13 cellular contexts compared by ENCODE assay signal in genomic region chr19:15123031-15123890, GRCh38. TPM values are rescaled to one million over a fixed set of nuclear protein-coding genes. Genes with fewer than 3 reads are reported as not detected.
DNase-seq lines count a peak whose midpoint lies in the region; TF ChIP-seq lines count a peak whose summit lies in the region.
"Had no signal": no experiment of that assay in that cellular context is flagged by ENCODE, and none has a peak within 500 bp of the region (broad histone marks: within the 10 kb centered on the region; RNA-seq: fewer than 3 reads in every experiment).

No MANE protein-coding gene starts in this region.

- H2AFZ ChIP-seq in OCI-LY3 (ENCODE audit: low read depth, low read length), result no peak overlapping the region

- H3K4me1 Mint-ChIP-seq in Caco-2 (ENCODE audit: low read depth, unreplicated experiment) (peaks cover 6% of the 10 kb centered on the region), progenitor cell of endocrine pancreas (ENCODE audit: low read depth) (peaks cover 5% of the 10 kb centered on the region)

- H3K4me2 ChIP-seq in OCI-LY3 (ENCODE audit: low read length), result 0 out of 2 replicates have a peak overlapping the region, but pooled peaks have one; percentile 79

- H3K4me1 ChIP-seq in Caco-2 (0 out of 2 replicates have a peak, but pooled peaks cover 4% of the 10 kb centered on the region), OCI-LY3 (ENCODE audit: low read length) (peaks cover 12% of the 10 kb centered on the region)
- H3K4me1 ChIP-seq: uterus had no signal

- H3K9me3 Mint-ChIP-seq in Caco-2 (ENCODE audit: unreplicated experiment) (no peaks in the 10 kb centered on the region), progenitor cell of endocrine pancreas (ENCODE audit: low read depth) (no peaks in the 10 kb centered on the region)

- H3K9ac ChIP-seq in OCI-LY3 (ENCODE audit: low read length), result no peak overlapping the region

- H3K27me3 Mint-ChIP-seq in Caco-2 (ENCODE audit: insufficient read depth, unreplicated experiment), result no peaks in the 10 kb centered on the region
- H3K27me3 Mint-ChIP-seq in progenitor cell of endocrine pancreas, result no peaks in the 10 kb centered on the region

- H3K4me3 ChIP-seq in Caco-2 (ENCODE audit: low read depth, low read length) (no peak overlapping the region), OCI-LY3 (ENCODE audit: low read length) (no peak overlapping the region), coronary artery (no peak overlapping the region)
- H3K4me3 ChIP-seq: uterus had no signal

- no TSS peak for BruUV-seq in Caco-2 (replicated peaks; lab: Mats Ljungman, UMichigan)

- intact Hi-C loops in Caco-2 (cut with micrococcal nuclease; ENCODE audit: unreplicated experiment), result no loop called here

- H4K20me1 ChIP-seq in OCI-LY3 (ENCODE audit: insufficient read depth, low read length), result no peaks in the 10 kb centered on the region

- H3K27ac Mint-ChIP-seq in Caco-2 (ENCODE audit: unreplicated experiment), result no peak overlapping the region
- H3K27ac Mint-ChIP-seq in progenitor cell of endocrine pancreas, result no peak overlapping the region

- H3K4me3 Mint-ChIP-seq in Caco-2 (ENCODE audit: unreplicated experiment), result peak overlapping the region; percentile 100
- H3K4me3 Mint-ChIP-seq in progenitor cell of endocrine pancreas (ENCODE audit: low read depth), result peak overlapping the region; percentile 95

- DNase-seq in Caco-2 (no peak), coronary artery (ENCODE audit: low spot score) (no peak), progenitor cell of endocrine pancreas (ENCODE audit: low spot score, unreplicated experiment) (no peak), GM20000 (ENCODE audit: low spot score) (no peak), COLO829 (ENCODE audit: low spot score) (no peak), nucleus accumbens (lab: John Stamatoyannopoulos, UW) (no peak)
- DNase-seq in stimulated activated CD4-positive, alpha-beta T cell treated with anti-CD3 and anti-CD28 coated beads, Interleukin-2, amount 100 ng/mL, for 48 hours, result no peak
- DNase-seq: DMS153; effector CD8-positive, alpha-beta T cell; stimulated activated CD4-positive, alpha-beta T cell treated with anti-CD3 and anti-CD28 coated beads, Interleukin-4, amount 100 ng/mL, for 4 hours had no signal

- no peak for TF ChIP-seq CTCF in Caco-2 (IDR thresholded peaks at IDR 0.05; ENCODE audit: insufficient read depth in 1 of 2, low read depth in 1 of 2, low read length in 1 of 2, severe bottlenecking in 1 of 2, unreplicated experiment in 1 of 2)
- TF ChIP-seq CTCF in OCI-LY3 (IDR thresholded peaks at IDR 0.05; ENCODE audit: low read depth, low read length), result no peak
- no peak for TF ChIP-seq CTCF in coronary artery (IDR thresholded peaks at IDR 0.05)
- no peak for TF ChIP-seq CTCF in progenitor cell of endocrine pancreas (IDR thresholded peaks at IDR 0.05; ENCODE audit: unreplicated experiment)
- TF ChIP-seq CTCF in GM20000 (IDR thresholded peaks at IDR 0.05; ENCODE audit: extremely low read depth, missing control alignments), result no peak

- CTCF ChIA-PET in Caco-2 (lab: Charles Lee), result no interaction called here

- H3K36me3 ChIP-seq in Caco-2 (ENCODE audit: control insufficient read depth, insufficient read depth, low read length) (peaks cover 5% of the 10 kb centered on the region), OCI-LY3 (replicated peaks; ENCODE audit: low read depth, low read length) (peaks cover 28% of the 10 kb centered on the region)
- H3K36me3 ChIP-seq: uterus had no signal

- H3K27ac ChIP-seq in OCI-LY3 (ENCODE audit: low read length) (no peak overlapping the region), coronary artery (peak overlapping the region; percentile 93 to 96)

- H3K36me3 Mint-ChIP-seq in Caco-2 (ENCODE audit: insufficient read depth, unreplicated experiment) (peaks cover 45% of the 10 kb centered on the region), progenitor cell of endocrine pancreas (ENCODE audit: insufficient read depth) (peaks cover 16% of the 10 kb centered on the region)

- POLR2A ChIA-PET in Caco-2 (lab: Charles Lee), result no interaction called here

- peaks cover 20% of the 10 kb centered on the region for H3K79me2 ChIP-seq in OCI-LY3 (ENCODE audit: low read length)

- H3K9me3 ChIP-seq in Caco-2 (no peaks in the 10 kb centered on the region), OCI-LY3 (ENCODE audit: insufficient read depth, low read length) (no peaks in the 10 kb centered on the region)
- H3K9me3 ChIP-seq: uterus had no signal

- H3K27me3 ChIP-seq in Caco-2 (replicated peaks; ENCODE audit: control insufficient read depth, insufficient read depth, low read length) (no peaks in the 10 kb centered on the region), OCI-LY3 (ENCODE audit: low read depth, low read length) (no peaks in the 10 kb centered on the region)
- H3K27me3 ChIP-seq: uterus had no signal

RNA-seq across cellular contexts. Expression of gene SYDE1, which starts 16.1 kb away (rescaled TPM):
- total RNA-seq in Caco-2 (2022), result 4.0 and 4.4 TPM in 2 replicates
- 5.0 and 5.7 TPM in 2 replicates for total RNA-seq in progenitor cell of endocrine pancreas

RNA-seq across cellular contexts. Expression of gene OR1I1, which starts 41.2 kb away (rescaled TPM):
- total RNA-seq in Caco-2 (2022) (not detected in 2 replicates), progenitor cell of endocrine pancreas (not detected in 2 replicates)
- total RNA-seq: myocyte, uterus had no signal
